10 cellular contexts compared by ENCODE assay signal in the genomic region with DNA sequence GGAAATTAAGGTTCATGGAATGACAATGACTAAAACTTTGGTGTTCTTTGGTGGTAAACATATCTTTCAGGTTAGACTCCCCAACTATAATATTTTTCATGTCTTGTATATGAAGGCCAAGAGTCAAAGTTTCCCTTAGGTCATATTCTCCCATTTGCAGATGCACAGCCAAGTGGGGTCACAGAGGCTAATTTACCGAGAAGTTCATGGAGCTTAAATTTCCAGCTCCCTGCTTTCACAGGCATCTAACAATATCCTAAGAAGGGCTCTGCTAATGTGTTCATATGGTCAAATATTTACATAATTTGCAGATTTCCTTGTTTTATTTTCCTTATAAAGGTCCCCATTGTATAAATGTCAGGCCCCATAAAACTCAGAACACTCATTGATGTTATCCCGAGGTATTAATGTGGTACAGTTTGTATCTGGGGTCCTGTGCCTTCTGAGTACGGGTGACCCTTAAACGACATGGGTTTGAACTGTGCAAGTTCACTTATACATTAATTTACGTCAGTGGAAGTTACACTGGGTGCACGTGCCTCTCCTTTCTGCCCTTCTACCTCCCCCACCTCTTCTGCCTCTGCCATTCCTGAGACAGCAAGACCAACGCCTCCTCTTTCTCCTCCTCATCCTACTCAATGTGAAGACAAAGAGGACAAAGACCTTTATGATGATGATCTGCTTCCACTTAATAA.
"Had no signal": no experiment of that assay in that cellular context is flagged by ENCODE, and none has a peak within 500 bp of the region (broad histone marks: within the 10 kb centered on the region; RNA-seq: fewer than 3 reads in every experiment).

No MANE protein-coding gene starts in this region.

- H3K4me1 Mint-ChIP-seq: GM23338, H9 had no signal

- H2AFZ ChIP-seq: GM23248, GM23338 had no signal

- H3K4me2 ChIP-seq: GM23338 had no signal

- H3K4me3 Mint-ChIP-seq: GM23338, H9, HFFc6 had no signal

- ATAC-seq: GM23338, HCT116 had no signal

- H3K27ac ChIP-seq: GM23248 had no signal

- H3K4me1 ChIP-seq: HAP-1 had no signal

- FAIRE-seq: H54 had no signal

- H3K36me3 ChIP-seq: HAP-1 had no signal

- H3K9me3 Mint-ChIP-seq: GM23338, HFFc6 had no signal

- DNase-seq: GM23248, GOT3, H7, H9, HCEC 1CT, HFFc6 had no signal

- H3K27ac Mint-ChIP-seq: GM23338, H9, HFFc6 had no signal

- H3K9ac ChIP-seq: GM23248 had no signal

- H3K4me3 ChIP-seq: GM23248, GM23338, HAP-1 had no signal

- H3K9me3 ChIP-seq: HAP-1 had no signal
